ENCODE assay signal across 10 cellular contexts in genomic region chr17:8393470-8394231, GRCh38. TPM values are rescaled to one million over a fixed set of nuclear protein-coding genes. Genes with fewer than 3 reads are reported as not detected.
DNase-seq lines count a peak whose midpoint lies in the region; ATAC-seq, FAIRE-seq and TF ChIP-seq lines count a peak whose summit lies in the region.
"Had no signal": no experiment of that assay in that cellular context is flagged by ENCODE, and none has a peak within 500 bp of the region (broad histone marks: within the 10 kb centered on the region; RNA-seq: fewer than 3 reads in every experiment).

No MANE protein-coding gene starts in this region.

- peaks cover 14% of the 10 kb centered on the region for H3K4me1 ChIP-seq in CD8-positive, alpha-beta T cell (ENCODE audit: insufficient read depth, low read length)
- peaks cover 18% of the 10 kb centered on the region for H3K4me1 ChIP-seq in HepG2 (ENCODE audit: insufficient read depth, low read length)

- H2AFZ ChIP-seq in HepG2 (ENCODE audit: low read length) = peak overlapping the region; percentile 16

- no peak overlapping the region for H3K4me3 ChIP-seq in CD8-positive, alpha-beta T cell (ENCODE audit: low read depth, low read length)
- H3K4me3 ChIP-seq in HepG2 (replicated peaks in 1 of 3; ENCODE audit: insufficient read depth in 1 of 3, low read depth in 2 of 3, low read length in 3 of 3) = no peak overlapping the region

- in situ Hi-C loops in HepG2 (cut with HindIII; ENCODE audit: extremely low pct_ligation_motif_present, low pct_unique_long_range_greater_than_20kb) = no loop called here

- POLR2A ChIA-PET in CD8-positive, alpha-beta T cell (lab: Charles Lee) = interaction anchor here (0.8 to 2.7 kb wide), 3 partner anchors 10 to 101 kb away, joined by 3 to 8 read pairs (median 4); no protein-coding TSS in a partner anchor
- POLR2A ChIA-PET in HepG2 (lab: Yijun Ruan, JAX) = interaction anchor here (0.9 kb wide), 1 partner anchor 10 kb away, joined by 5 read pairs; no protein-coding TSS in a partner anchor

- H3K79me2 ChIP-seq in HepG2 (ENCODE audit: insufficient read depth, low read length) = no peaks in the 10 kb centered on the region

- 36% methylated on average over 7 of the region's 8 CpGs for WGBS in HepG2 (ENCODE audit: low lambda C conversion rate)

- no peaks in the 10 kb centered on the region for H4K20me1 ChIP-seq in HepG2 (ENCODE audit: insufficient read depth, low read length)

- DNase-seq in CD8-positive, alpha-beta T cell = peak in 6 of 7 experiments; percentile 15 to 66 (median 42)
- DNase-seq in M059J (ENCODE audit: low read depth) (peak; percentile 67), HepG2 (ENCODE audit: low spot score) (no peak), DMS79 (lab: John Stamatoyannopoulos, UW) (no peak), LoVo (ENCODE audit: low spot score) (no peak)
- DNase-seq in activated T-helper 2 cell treated with anti-CD3 and anti-CD28 coated beads, Interferon-gamma antibody, Interleukin-2, Interleukin-4, amounts not matched to agents 10 μg/mL and 5 μg/mL and 100 μg/mL, durations not matched to agents 14 hours and 24 hours and 36 hours (ENCODE audit: low spot score) = no peak

- no peak overlapping the region for H3K4me2 ChIP-seq in HepG2 (ENCODE audit: low read depth, low read length)

- peak overlapping the region; percentile 35 for H3K27ac ChIP-seq in CD8-positive, alpha-beta T cell (ENCODE audit: low read depth, low read length)
- no peak overlapping the region for H3K27ac ChIP-seq in HepG2 (ENCODE audit: extremely low read length, insufficient read depth, low read length)

- peak overlapping the region; percentile 94 for H3K27ac Mint-ChIP-seq in CD8-positive, alpha-beta T cell
- peak overlapping the region; percentile 74 for H3K27ac Mint-ChIP-seq in activated T-helper 2 cell treated with anti-CD3 and anti-CD28 coated beads, Interferon-gamma antibody, Interleukin-2, Interleukin-4, amounts not matched to agents 10 μg/mL and 5 μg/mL and 100 μg/mL, durations not matched to agents 14 hours and 24 hours and 36 hours

- no TSS peak for BruUV-seq in HepG2 (replicated peaks; lab: Mats Ljungman, UMichigan)

- no peak for FAIRE-seq in HepG2 (lab: Jason Lieb, UNC)
- FAIRE-seq: colon, D721Med had no signal

- no peak overlapping the region for H3K9ac ChIP-seq in HepG2 (ENCODE audit: insufficient read depth, low read depth, low read length)

- intact Hi-C loops in CD8-positive, alpha-beta T cell (cut with DNase I, micrococcal nuclease) = loop anchor here in 1 of 2 experiments (1.0 to 10.0 kb wide), 2 partner anchors 42 to 241 kb away; partner anchors contain the start of genes MYH10 and NDEL1
- intact Hi-C loops in activated T-helper 2 cell treated with anti-CD3 and anti-CD28 coated beads, Interferon-gamma antibody, Interleukin-2, Interleukin-4, amounts not matched to agents 10 μg/mL and 5 μg/mL and 100 μg/mL, durations not matched to agents 14 hours and 24 hours and 36 hours (cut with micrococcal nuclease) = no loop called here
- intact Hi-C loops in HepG2 (cut with micrococcal nuclease; ENCODE audit: unreplicated experiment) = no loop called here

- H3K27me3 Mint-ChIP-seq in CD8-positive, alpha-beta T cell (ENCODE audit: low read depth) = peaks cover 6% of the 10 kb centered on the region
- H3K27me3 Mint-ChIP-seq in activated T-helper 2 cell treated with anti-CD3 and anti-CD28 coated beads, Interferon-gamma antibody, Interleukin-2, Interleukin-4, amounts not matched to agents 10 μg/mL and 5 μg/mL and 100 μg/mL, durations not matched to agents 14 hours and 24 hours and 36 hours (ENCODE audit: low read depth) = peaks cover 25% of the 10 kb centered on the region

- H3K4me3 Mint-ChIP-seq in CD8-positive, alpha-beta T cell = peak overlapping the region; percentile 43
- no peak overlapping the region for H3K4me3 Mint-ChIP-seq in activated T-helper 2 cell treated with anti-CD3 and anti-CD28 coated beads, Interferon-gamma antibody, Interleukin-2, Interleukin-4, amounts not matched to agents 10 μg/mL and 5 μg/mL and 100 μg/mL, durations not matched to agents 14 hours and 24 hours and 36 hours (ENCODE audit: low read depth)

- H3K36me3 ChIP-seq in CD8-positive, alpha-beta T cell (ENCODE audit: insufficient read depth, low read length) = no peaks in the 10 kb centered on the region
- H3K36me3 ChIP-seq in HepG2 (replicated peaks in 1 of 2; ENCODE audit: control insufficient read depth in 1 of 2, insufficient read depth in 2 of 2, low read length in 2 of 2) = no peaks in the 10 kb centered on the region

- TF ChIP-seq EP300 in HepG2 (IDR thresholded peaks at IDR 0.05; ENCODE audit: low read depth in 2 of 2, low read length in 2 of 2) (no peak), HepG2 (CRISPR knock-in tag; IDR thresholded peaks at IDR 0.05; ENCODE audit: borderline replicate concordance) (no peak)

- no peak for TF ChIP-seq RAD21 in HepG2 (CRISPR knock-in tag; IDR thresholded peaks at IDR 0.05)

- CTCF ChIA-PET in CD8-positive, alpha-beta T cell (lab: Charles Lee) = interaction anchor here (0.8 to 2.0 kb wide), 5 partner anchors 10 to 392 kb away, joined by 3 to 9 read pairs (median 3); no protein-coding TSS in a partner anchor
- CTCF ChIA-PET in HepG2 (lab: Yijun Ruan, JAX; ENCODE audit: low intra/inter-chr PET ratio, low total read pairs) = no interaction called here

- no peaks in the 10 kb centered on the region for H3K36me3 Mint-ChIP-seq in CD8-positive, alpha-beta T cell
- H3K36me3 Mint-ChIP-seq in activated T-helper 2 cell treated with anti-CD3 and anti-CD28 coated beads, Interferon-gamma antibody, Interleukin-2, Interleukin-4, amounts not matched to agents 10 μg/mL and 5 μg/mL and 100 μg/mL, durations not matched to agents 14 hours and 24 hours and 36 hours (ENCODE audit: low read depth) = no peaks in the 10 kb centered on the region

- H3K9me3 ChIP-seq in CD8-positive, alpha-beta T cell (ENCODE audit: low read length) = no peaks in the 10 kb centered on the region
- no peaks in the 10 kb centered on the region for H3K9me3 ChIP-seq in HepG2 (ENCODE audit: low read length)

- no peak for TF ChIP-seq CTCF in CD8-positive, alpha-beta T cell (IDR thresholded peaks at IDR 0.05)
- no peak for TF ChIP-seq CTCF in HepG2 (CRISPR knock-in tag; IDR thresholded peaks at IDR 0.05)

- TF ChIP-seq POLR2A in HepG2 (IDR thresholded peaks at IDR 0.05; ENCODE audit: insufficient read depth in 1 of 2, low read depth in 2 of 2, low read length in 2 of 2) = no peak

- no peaks in the 10 kb centered on the region for H3K27me3 ChIP-seq in CD8-positive, alpha-beta T cell (ENCODE audit: insufficient read depth, low read length)
- peaks cover 0 to 38% of the 10 kb centered on the region in 2 experiments; a peak in 4 of 5 replicates for H3K27me3 ChIP-seq in HepG2 (ENCODE audit: control insufficient read depth in 1 of 2, insufficient read depth in 2 of 2, low read length in 2 of 2)

- H3K4me1 Mint-ChIP-seq in CD8-positive, alpha-beta T cell (ENCODE audit: low read depth) = peaks cover 15% of the 10 kb centered on the region
- peaks cover 14% of the 10 kb centered on the region for H3K4me1 Mint-ChIP-seq in activated T-helper 2 cell treated with anti-CD3 and anti-CD28 coated beads, Interferon-gamma antibody, Interleukin-2, Interleukin-4, amounts not matched to agents 10 μg/mL and 5 μg/mL and 100 μg/mL, durations not matched to agents 14 hours and 24 hours and 36 hours (ENCODE audit: low read depth)

- no peaks in the 10 kb centered on the region for H3K9me3 Mint-ChIP-seq in CD8-positive, alpha-beta T cell
- H3K9me3 Mint-ChIP-seq in activated T-helper 2 cell treated with anti-CD3 and anti-CD28 coated beads, Interferon-gamma antibody, Interleukin-2, Interleukin-4, amounts not matched to agents 10 μg/mL and 5 μg/mL and 100 μg/mL, durations not matched to agents 14 hours and 24 hours and 36 hours = no peaks in the 10 kb centered on the region

- ATAC-seq in CD8-positive, alpha-beta T cell = peak; percentile 99
- ATAC-seq in HepG2 (no peak), HG03460 (IDR thresholded peaks at IDR 0.05; ENCODE audit: unreplicated experiment) (no peak), HG03571 (IDR thresholded peaks at IDR 0.05; ENCODE audit: unreplicated experiment) (no peak)

RNA-seq across cellular contexts. Expression of gene RNF222, which starts 4.0 kb away (rescaled TPM):
- total RNA-seq in CD8-positive, alpha-beta T cell = 1 to 10 TPM; 1.1 to 1.2 TPM
- 0.10 TPM in 1 of 2 replicates, not detected in the other for total RNA-seq in M059J (2014; rRNA removed; shearing (Covaris generic))
- total RNA-seq in activated T-helper 2 cell treated with anti-CD3 and anti-CD28 coated beads, Interferon-gamma antibody, Interleukin-2, Interleukin-4, amounts not matched to agents 10 μg/mL and 5 μg/mL and 100 μg/mL, durations not matched to agents 14 hours and 24 hours and 36 hours = not detected in 2 replicates
- not detected in 2 replicates for total RNA-seq in HepG2 (2016; rRNA removed; fragmentation: Illumina TruSeq; extraction: Trizol)
- total RNA-seq in HepG2 (2016; cell fraction: cytosol; rRNA removed; fragmentation: Illumina TruSeq; extraction: Trizol; ENCODE audit: low read depth) = 0.20 and 0.26 TPM in 2 replicates
- not detected in 2 replicates for total RNA-seq in HepG2 (2016; cell fraction: insoluble cytoplasmic fraction; rRNA removed; fragmentation: Illumina TruSeq; extraction: Trizol)
- 0.06 and 0.07 TPM in 2 replicates for total RNA-seq in HepG2 (2016; cell fraction: membrane; rRNA removed; fragmentation: Illumina TruSeq; extraction: Trizol)
- not detected in 2 replicates for total RNA-seq in HepG2 (2016; cell fraction: nucleus; rRNA removed; fragmentation: Illumina TruSeq; extraction: Trizol)
- polyA plus RNA-seq in HepG2 (2011; rRNA removed) = 0.04 TPM in 1 of 2 replicates, not detected in the other
- not detected in 2 replicates for polyA plus RNA-seq in HepG2 (2011; cell fraction: cytosol; rRNA removed)
- not detected in 2 replicates for polyA plus RNA-seq in HepG2 (2011; cell fraction: nucleus; rRNA removed)
- polyA plus RNA-seq in HepG2 (2012) = not detected in 2 replicates
- 0.08 and 0.11 TPM in 2 replicates for polyA plus RNA-seq in HepG2 (2016; cell fraction: cytosol; fragmentation: Illumina TruSeq; extraction: Trizol; ENCODE audit: low read depth)
- not detected in 2 replicates for polyA plus RNA-seq in HepG2 (2016; cell fraction: insoluble cytoplasmic fraction; fragmentation: Illumina TruSeq; extraction: Trizol; ENCODE audit: low read depth)
- not detected in 2 replicates for polyA plus RNA-seq in HepG2 (2016; cell fraction: membrane; fragmentation: Illumina TruSeq; extraction: Trizol; ENCODE audit: low read depth)
- not detected in 2 replicates for polyA plus RNA-seq in HepG2 (2016; cell fraction: nucleus; fragmentation: Illumina TruSeq; extraction: Trizol; ENCODE audit: insufficient read depth, low read depth)
- not detected in 2 replicates for polyA minus RNA-seq in HepG2 (2011; rRNA and poly(A)+ RNA removed; ENCODE audit: low replicate concordance)
- polyA minus RNA-seq in HepG2 (2011; cell fraction: cytosol; rRNA and poly(A)+ RNA removed) = not detected in 2 replicates
- not detected in 2 replicates for polyA minus RNA-seq in HepG2 (2011; cell fraction: nucleus; rRNA and poly(A)+ RNA removed)

RNA-seq across cellular contexts. Expression of gene RPL26, which starts 10.7 kb away (rescaled TPM):
- 1,000 to 10,000 TPM; 2,888 to 2,889 TPM for total RNA-seq in CD8-positive, alpha-beta T cell
- 2,231 and 3,155 TPM in 2 replicates for total RNA-seq in M059J (2014; rRNA removed; shearing (Covaris generic))
- total RNA-seq in activated T-helper 2 cell treated with anti-CD3 and anti-CD28 coated beads, Interferon-gamma antibody, Interleukin-2, Interleukin-4, amounts not matched to agents 10 μg/mL and 5 μg/mL and 100 μg/mL, durations not matched to agents 14 hours and 24 hours and 36 hours = 2,352 and 2,379 TPM in 2 replicates
- 2,817 and 3,645 TPM in 2 replicates for total RNA-seq in HepG2 (2016; rRNA removed; fragmentation: Illumina TruSeq; extraction: Trizol)
- 4,334 and 5,043 TPM in 2 replicates for total RNA-seq in HepG2 (2016; cell fraction: cytosol; rRNA removed; fragmentation: Illumina TruSeq; extraction: Trizol; ENCODE audit: low read depth)
- 2,923 and 3,794 TPM in 2 replicates for total RNA-seq in HepG2 (2016; cell fraction: insoluble cytoplasmic fraction; rRNA removed; fragmentation: Illumina TruSeq; extraction: Trizol)
- 6,387 and 7,049 TPM in 2 replicates for total RNA-seq in HepG2 (2016; cell fraction: membrane; rRNA removed; fragmentation: Illumina TruSeq; extraction: Trizol)
- total RNA-seq in HepG2 (2016; cell fraction: nucleus; rRNA removed; fragmentation: Illumina TruSeq; extraction: Trizol) = 834 and 897 TPM in 2 replicates
- 3,026 and 3,529 TPM in 2 replicates for polyA plus RNA-seq in HepG2 (2011; rRNA removed)
- polyA plus RNA-seq in HepG2 (2011; cell fraction: cytosol; rRNA removed) = 2,378 and 3,844 TPM in 2 replicates
- polyA plus RNA-seq in HepG2 (2011; cell fraction: nucleus; rRNA removed) = 542 and 966 TPM in 2 replicates
- polyA plus RNA-seq in HepG2 (2012) = 4,466 and 4,951 TPM in 2 replicates
- 4,868 and 4,969 TPM in 2 replicates for polyA plus RNA-seq in HepG2 (2016; cell fraction: cytosol; fragmentation: Illumina TruSeq; extraction: Trizol; ENCODE audit: low read depth)
- polyA plus RNA-seq in HepG2 (2016; cell fraction: insoluble cytoplasmic fraction; fragmentation: Illumina TruSeq; extraction: Trizol; ENCODE audit: low read depth) = 3,325 and 3,753 TPM in 2 replicates
- polyA plus RNA-seq in HepG2 (2016; cell fraction: membrane; fragmentation: Illumina TruSeq; extraction: Trizol; ENCODE audit: low read depth) = 5,785 and 5,833 TPM in 2 replicates
- polyA plus RNA-seq in HepG2 (2016; cell fraction: nucleus; fragmentation: Illumina TruSeq; extraction: Trizol; ENCODE audit: insufficient read depth, low read depth) = 1,493 and 1,589 TPM in 2 replicates
- 260 and 659 TPM in 2 replicates for polyA minus RNA-seq in HepG2 (2011; rRNA and poly(A)+ RNA removed; ENCODE audit: low replicate concordance)
- 471 and 569 TPM in 2 replicates for polyA minus RNA-seq in HepG2 (2011; cell fraction: cytosol; rRNA and poly(A)+ RNA removed)
- polyA minus RNA-seq in HepG2 (2011; cell fraction: nucleus; rRNA and poly(A)+ RNA removed) = 235 and 442 TPM in 2 replicates

RNA-seq across cellular contexts. Expression of gene NDEL1, which starts 42.0 kb away (rescaled TPM):
- total RNA-seq in CD8-positive, alpha-beta T cell = 100 to 1,000 TPM; 266 to 279 TPM
- 39.5 and 43.7 TPM in 2 replicates for total RNA-seq in M059J (2014; rRNA removed; shearing (Covaris generic))
- 66.6 and 66.9 TPM in 2 replicates for total RNA-seq in activated T-helper 2 cell treated with anti-CD3 and anti-CD28 coated beads, Interferon-gamma antibody, Interleukin-2, Interleukin-4, amounts not matched to agents 10 μg/mL and 5 μg/mL and 100 μg/mL, durations not matched to agents 14 hours and 24 hours and 36 hours
- 47.8 and 59.8 TPM in 2 replicates for total RNA-seq in HepG2 (2016; rRNA removed; fragmentation: Illumina TruSeq; extraction: Trizol)
- total RNA-seq in HepG2 (2016; cell fraction: cytosol; rRNA removed; fragmentation: Illumina TruSeq; extraction: Trizol; ENCODE audit: low read depth) = 23.8 and 26.3 TPM in 2 replicates
- total RNA-seq in HepG2 (2016; cell fraction: insoluble cytoplasmic fraction; rRNA removed; fragmentation: Illumina TruSeq; extraction: Trizol) = 40.4 and 58.0 TPM in 2 replicates
- total RNA-seq in HepG2 (2016; cell fraction: membrane; rRNA removed; fragmentation: Illumina TruSeq; extraction: Trizol) = 38.8 and 39.0 TPM in 2 replicates
- total RNA-seq in HepG2 (2016; cell fraction: nucleus; rRNA removed; fragmentation: Illumina TruSeq; extraction: Trizol) = 76.2 and 88.4 TPM in 2 replicates
- 119 and 153 TPM in 2 replicates for polyA plus RNA-seq in HepG2 (2011; rRNA removed)
- 90.0 and 106 TPM in 2 replicates for polyA plus RNA-seq in HepG2 (2011; cell fraction: cytosol; rRNA removed)
- polyA plus RNA-seq in HepG2 (2011; cell fraction: nucleus; rRNA removed) = 348 and 472 TPM in 2 replicates
- polyA plus RNA-seq in HepG2 (2012) = 71.7 and 87.0 TPM in 2 replicates
- 9.5 and 11.4 TPM in 2 replicates for polyA plus RNA-seq in HepG2 (2016; cell fraction: cytosol; fragmentation: Illumina TruSeq; extraction: Trizol; ENCODE audit: low read depth)
- polyA plus RNA-seq in HepG2 (2016; cell fraction: insoluble cytoplasmic fraction; fragmentation: Illumina TruSeq; extraction: Trizol; ENCODE audit: low read depth) = 50.5 and 54.1 TPM in 2 replicates
- polyA plus RNA-seq in HepG2 (2016; cell fraction: membrane; fragmentation: Illumina TruSeq; extraction: Trizol; ENCODE audit: low read depth) = 25.5 and 26.4 TPM in 2 replicates
- polyA plus RNA-seq in HepG2 (2016; cell fraction: nucleus; fragmentation: Illumina TruSeq; extraction: Trizol; ENCODE audit: insufficient read depth, low read depth) = 93.0 and 99.2 TPM in 2 replicates
- polyA minus RNA-seq in HepG2 (2011; rRNA and poly(A)+ RNA removed; ENCODE audit: low replicate concordance) = 50.7 and 124 TPM in 2 replicates
- 38.6 and 48.1 TPM in 2 replicates for polyA minus RNA-seq in HepG2 (2011; cell fraction: cytosol; rRNA and poly(A)+ RNA removed)
- 217 and 240 TPM in 2 replicates for polyA minus RNA-seq in HepG2 (2011; cell fraction: nucleus; rRNA and poly(A)+ RNA removed)

RNA-seq across cellular contexts. Expression of gene ODF4, which starts 54.0 kb away (rescaled TPM):
- not detected for total RNA-seq in CD8-positive, alpha-beta T cell
- total RNA-seq in M059J (2014; rRNA removed; shearing (Covaris generic)) = not detected in 2 replicates
- not detected in 2 replicates for total RNA-seq in activated T-helper 2 cell treated with anti-CD3 and anti-CD28 coated beads, Interferon-gamma antibody, Interleukin-2, Interleukin-4, amounts not matched to agents 10 μg/mL and 5 μg/mL and 100 μg/mL, durations not matched to agents 14 hours and 24 hours and 36 hours
- total RNA-seq in HepG2 (2016; rRNA removed; fragmentation: Illumina TruSeq; extraction: Trizol) = not detected in 2 replicates
- total RNA-seq in HepG2 (2016; cell fraction: cytosol; rRNA removed; fragmentation: Illumina TruSeq; extraction: Trizol; ENCODE audit: low read depth) = not detected in 2 replicates
- total RNA-seq in HepG2 (2016; cell fraction: insoluble cytoplasmic fraction; rRNA removed; fragmentation: Illumina TruSeq; extraction: Trizol) = not detected in 2 replicates
- total RNA-seq in HepG2 (2016; cell fraction: membrane; rRNA removed; fragmentation: Illumina TruSeq; extraction: Trizol) = not detected in 2 replicates
- total RNA-seq in HepG2 (2016; cell fraction: nucleus; rRNA removed; fragmentation: Illumina TruSeq; extraction: Trizol) = not detected in 2 replicates
- not detected in 2 replicates for polyA plus RNA-seq in HepG2 (2011; rRNA removed)
- polyA plus RNA-seq in HepG2 (2011; cell fraction: cytosol; rRNA removed) = not detected in 2 replicates
- polyA plus RNA-seq in HepG2 (2011; cell fraction: nucleus; rRNA removed) = not detected in 2 replicates
- not detected in 2 replicates for polyA plus RNA-seq in HepG2 (2012)
- not detected in 2 replicates for polyA plus RNA-seq in HepG2 (2016; cell fraction: cytosol; fragmentation: Illumina TruSeq; extraction: Trizol; ENCODE audit: low read depth)
- polyA plus RNA-seq in HepG2 (2016; cell fraction: insoluble cytoplasmic fraction; fragmentation: Illumina TruSeq; extraction: Trizol; ENCODE audit: low read depth) = not detected in 2 replicates
- not detected in 2 replicates for polyA plus RNA-seq in HepG2 (2016; cell fraction: membrane; fragmentation: Illumina TruSeq; extraction: Trizol; ENCODE audit: low read depth)
- polyA plus RNA-seq in HepG2 (2016; cell fraction: nucleus; fragmentation: Illumina TruSeq; extraction: Trizol; ENCODE audit: insufficient read depth, low read depth) = not detected in 2 replicates
- polyA minus RNA-seq in HepG2 (2011; rRNA and poly(A)+ RNA removed; ENCODE audit: low replicate concordance) = not detected in 2 replicates
- polyA minus RNA-seq in HepG2 (2011; cell fraction: cytosol; rRNA and poly(A)+ RNA removed) = not detected in 2 replicates
- not detected in 2 replicates for polyA minus RNA-seq in HepG2 (2011; cell fraction: nucleus; rRNA and poly(A)+ RNA removed)

Comparison
In these comparisons a context has a peak if more than half of its experiments do, and no peak if none do; other contexts are left out.
1. DNase-seq: peak in CD8-positive, alpha-beta T cell (6 of 7) and M059J (single experiment); none in activated T-helper 2 cell treated with anti-CD3 and anti-CD28 coated beads, Interferon-gamma antibody, Interleukin-2, Interleukin-4, amounts not matched to agents 10 μg/mL and 5 μg/mL and 100 μg/mL, durations not matched to agents 14 hours and 24 hours and 36 hours (single experiment), HepG2 (single experiment), DMS79 (single experiment) and LoVo (single experiment).